ENCODE assay signal across 1 cellular context in the genomic region with DNA sequence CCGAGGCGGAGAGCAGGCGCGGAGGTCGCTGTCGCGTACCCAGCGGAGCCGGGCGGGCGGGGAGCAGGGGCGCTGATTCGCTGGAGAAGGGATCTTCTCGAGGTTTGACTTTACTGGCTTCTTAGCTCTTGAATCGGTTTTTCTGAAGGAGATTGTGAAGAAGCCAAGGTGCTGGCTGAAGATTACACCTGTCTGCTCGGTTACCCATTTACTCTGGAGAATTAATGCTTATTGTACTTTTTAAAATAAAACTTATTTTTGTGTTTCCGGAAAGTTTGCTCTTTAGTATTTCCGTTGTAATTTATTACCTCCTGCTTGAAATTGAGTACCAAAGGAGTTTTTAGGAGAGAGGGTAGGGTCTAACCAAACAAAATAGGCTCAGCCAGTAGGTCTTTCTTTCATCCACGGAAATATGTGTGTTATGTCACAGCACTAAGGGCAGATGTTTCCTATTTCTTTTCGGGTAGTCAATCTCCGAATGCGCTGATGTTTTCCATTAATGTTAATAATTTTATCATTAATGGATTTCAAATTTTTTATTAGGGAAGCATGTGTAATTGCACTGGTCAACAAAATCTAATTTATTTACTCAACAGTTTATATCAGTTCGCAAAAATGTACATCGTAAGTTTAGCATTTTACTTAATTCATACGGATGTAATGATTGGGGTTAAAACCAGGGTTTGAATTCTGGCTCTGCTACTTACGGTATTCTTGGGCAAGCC.
TF ChIP-seq lines count a peak whose summit lies in the region.

No MANE protein-coding gene starts in this region.

TF ChIP-seq in endothelial cell of umbilical vein, 7 proteins besides CTCF, POLR2A, EP300 and RAD21:
- TF ChIP-seq MYC (IDR thresholded peaks at IDR 0.05; ENCODE audit: low read depth, low read length) (no peak), FOS (IDR thresholded peaks at IDR 0.05; ENCODE audit: borderline replicate concordance, insufficient read depth, low read length) (no peak), JUN (IDR thresholded peaks at IDR 0.05; ENCODE audit: borderline replicate concordance, insufficient read depth, insufficient read length, low read depth) (no peak), GATA2 (IDR thresholded peaks at IDR 0.05; ENCODE audit: insufficient read depth, insufficient read length, low read depth, low read length) (no peak), POLR2AphosphoS5 (IDR thresholded peaks at IDR 0.05; ENCODE audit: insufficient read depth, low read depth, low read length) (no peak), EZH2 (IDR thresholded peaks at IDR 0.05; ENCODE audit: borderline replicate concordance, low read depth, low read length, severe bottlenecking) (no peak)
- TF ChIP-seq, protein P1, sequence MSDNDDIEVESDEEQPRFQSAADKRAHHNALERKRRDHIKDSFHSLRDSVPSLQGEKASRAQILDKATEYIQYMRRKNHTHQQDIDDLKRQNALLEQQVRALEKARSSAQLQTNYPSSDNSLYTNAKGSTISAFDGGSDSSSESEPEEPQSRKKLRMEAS (IDR thresholded peaks at IDR 0.05; ENCODE audit: insufficient read depth, insufficient read length): no peak
